Comparison of ENCODE assay signal across 8 cellular contexts in genomic region chr6:12011276-12012112, GRCh38. TPM values are rescaled to one million over a fixed set of nuclear protein-coding genes. Genes with fewer than 3 reads are reported as not detected.
A peak's percentile ranks its signal among the peaks of the same experiment; 100 is the strongest.
DNase-seq lines count a peak whose midpoint lies in the region; ATAC-seq and TF ChIP-seq lines count a peak whose summit lies in the region.

No MANE protein-coding gene starts in this region.

- H3K4me3 ChIP-seq in adrenal gland (peak overlapping the region in 2 of 4 donors; percentile 72 to 86), heart right ventricle (peak overlapping the region; percentile 53 to 92 (median 73)), aorta (ENCODE audit: low read length in 2 of 2) (peak overlapping the region; percentile 70 to 100)

- H3K4me1 ChIP-seq in adrenal gland (replicated peaks in 1 of 2) (peaks cover 16 to 28% of the 10 kb centered on the region in 2 donors), heart right ventricle (peaks cover 4 to 39% (median 30%) of the 10 kb centered on the region in 9 donors), aorta (ENCODE audit: control insufficient read depth in 1 of 2, insufficient read depth in 2 of 2, low read length in 2 of 2) (no peaks in the 10 kb centered on the region)

- H3K27ac ChIP-seq in adrenal gland = peak overlapping the region in 4 of 5 donors; percentile 94 to 99 (median 95)
- H3K27ac ChIP-seq in heart right ventricle = peak overlapping the region; percentile 81 to 98 (median 96)
- H3K27ac ChIP-seq in aorta (ENCODE audit: low read depth in 1 of 2, low read length in 2 of 2) = peak overlapping the region; percentile 77 to 89

- no peak for TF ChIP-seq CTCF in adrenal gland (IDR thresholded peaks at IDR 0.05)
- TF ChIP-seq CTCF in heart right ventricle (IDR thresholded peaks at IDR 0.05) = no peak

- H3K4me3 Mint-ChIP-seq in T-cell = peak overlapping the region; percentile 83 to 100 (median 87)

- 0 to 6% (median 1%) methylated on average over 6 to 108 of the region's 108 CpGs for WGBS in adrenal gland, 4 donors
- WGBS in heart right ventricle, 2 donors = 1% methylated on average over 50 to 88 of the region's 108 CpGs
- WGBS in aorta, 2 donors = 0 to 1% methylated on average over 5 to 108 of the region's 108 CpGs

- peak overlapping the region; percentile 96 to 97 for H3K27ac Mint-ChIP-seq in T-cell

- H3K27me3 Mint-ChIP-seq in T-cell = no peaks in the 10 kb centered on the region

- intact Hi-C loops in adrenal gland (cut with DNase I) = loop anchor here in 1 of 2 donors (10.0 kb wide), 1 partner anchor 307 kb away; no protein-coding TSS in a partner anchor
- intact Hi-C loops in heart right ventricle (cut with DNase I) = loop anchor here in 5 of 10 donors (2.0 to 10.0 kb wide), 5 partner anchors 239 to 361 kb away; no protein-coding TSS in a partner anchor
- intact Hi-C loops in aorta (cut with DNase I) = loop anchor here in 1 of 2 donors (2.0 to 10.0 kb wide), 2 partner anchors 245 to 407 kb away; no protein-coding TSS in a partner anchor

- TF ChIP-seq POLR2A in adrenal gland (IDR thresholded peaks at IDR 0.05) = peak in 1 of 2 donors; percentile 47

- H3K36me3 ChIP-seq in adrenal gland (replicated peaks in 1 of 2) (no peaks in the 10 kb centered on the region), heart right ventricle (peaks cover 0 to 13% (median under 1%) of the 10 kb centered on the region in 9 donors), aorta (ENCODE audit: control insufficient read depth in 1 of 2, insufficient read depth in 2 of 2, low read length in 1 of 2) (no peaks in the 10 kb centered on the region)

- DNase-seq in NCI-H146 (lab: John Stamatoyannopoulos, UW) (peak; percentile 95), T-cell (peak; percentile 83 to 99 (median 97)), adrenal gland (peak; percentile 96 to 99 (median 98)), heart right ventricle (peak; percentile 97 to 98), putamen (ENCODE audit: low spot score) (peak; percentile 93), aorta (peak; percentile 99)

- H3K4me1 Mint-ChIP-seq in T-cell = peaks cover 54 to 66% (median 56%) of the 10 kb centered on the region in 3 donors

- peaks cover 19% of the 10 kb centered on the region for H3K36me3 Mint-ChIP-seq in T-cell

- CTCF ChIA-PET in T-cell (lab: Charles Lee) = interaction anchor here in 1 of 2 donors (0.6 kb wide), 1 partner anchor 19 kb away, joined by 4 read pairs; no protein-coding TSS in a partner anchor

- POLR2A ChIA-PET in T-cell (lab: Charles Lee) = interaction anchor here in 1 of 2 donors (0.6 kb wide), 1 partner anchor 278 kb away, joined by 3 read pairs; no protein-coding TSS in a partner anchor

- H3K9me3 ChIP-seq in adrenal gland (replicated peaks in 1 of 3) (no peaks in the 10 kb centered on the region), heart right ventricle (peaks cover 0 to 8% (median 0%) of the 10 kb centered on the region in 11 donors), aorta (ENCODE audit: control insufficient read depth, low read length) (no peaks in the 10 kb centered on the region)

- ATAC-seq in GM18498 (IDR thresholded peaks at IDR 0.05; ENCODE audit: unreplicated experiment) (peak; percentile 69), HG02852 (IDR thresholded peaks at IDR 0.05; ENCODE audit: unreplicated experiment) (peak; percentile 54), T-cell (replicated peaks in 1 of 4) (peak; percentile 70 to 77 (median 72)), heart right ventricle (peak; percentile 91 to 97 (median 94)), aorta (ENCODE audit: low FRiP score) (peak; percentile 95)

- H3K9me3 Mint-ChIP-seq in T-cell = peaks cover 0 to 5% (median 0%) of the 10 kb centered on the region in 3 donors

- H3K27me3 ChIP-seq in adrenal gland = no peaks in the 10 kb centered on the region
- no peaks in the 10 kb centered on the region for H3K27me3 ChIP-seq in heart right ventricle
- H3K27me3 ChIP-seq in aorta (ENCODE audit: control insufficient read depth in 1 of 2, insufficient read depth in 2 of 2, low read length in 1 of 2) = no peaks in the 10 kb centered on the region

RNA-seq across cellular contexts. Expression of gene HIVEP1, which starts 0.6 kb away (rescaled TPM):
- total RNA-seq in T-cell (10 to 100 TPM; 20.0 to 73.1 (median 29.5) TPM), adrenal gland (10 to 100 TPM in 7 of 8 donors, 1 to 10 TPM in 1; 8.3 to 22.3 (median 12.8) TPM), heart right ventricle (10 to 100 TPM; 10.3 to 20.9 (median 14.1) TPM), aorta (10 to 100 TPM; 26.7 to 40.8 TPM)
- polyA plus RNA-seq in adrenal gland (1 to 10 TPM; 3.6 to 9.6 (median 4.5) TPM), heart right ventricle (1 to 10 TPM; 3.4 to 3.5 TPM), aorta (1 to 10 TPM; 5.2 to 6.8 TPM)
